In genomic region chr20:2801459-2801728, GRCh38 we compare ENCODE assay signal across 11 cellular contexts. TPM values are rescaled to one million over a fixed set of nuclear protein-coding genes. Genes with fewer than 3 reads are reported as not detected.
DNase-seq lines count a peak whose midpoint lies in the region; ATAC-seq and TF ChIP-seq lines count a peak whose summit lies in the region.
"Had no signal": no experiment of that assay in that cellular context is flagged by ENCODE, and none has a peak within 500 bp of the region (broad histone marks: within the 10 kb centered on the region; RNA-seq: fewer than 3 reads in every experiment).

No MANE protein-coding gene starts in this region.

- DNase-seq in activated CD8-positive, alpha-beta memory T cell treated with anti-CD3 and anti-CD28 coated beads, Interleukin-2, amount 10 ng/mL, durations not matched to agents 7 days and 5 days, result no peak
- DNase-seq in activated CD8-positive, alpha-beta memory T cell treated with anti-CD3 and anti-CD28 coated beads, Interleukin-2, amount 50 U/mL, for 48 hours, result no peak
- DNase-seq in NCI-H1105 treated with DMSO at 0.1 percent for 48 hours (lab: John Stamatoyannopoulos, UW) (peak; percentile 29), epithelial cell of proximal tubule (ENCODE audit: low read depth) (no peak), mucosa of descending colon (no peak), colonic mucosa (no peak)
- DNase-seq in stimulated activated naive CD8-positive, alpha-beta T cell treated with anti-CD3 and anti-CD28 coated beads, Interleukin-15, amount 100 ng/mL, for 72 hours, result no peak
- DNase-seq: activated effector memory CD4-positive, alpha-beta T cell treated with Interleukin-2 at 50 U/mL for 16 hours; SW 1271 had no signal

- H3K4me3 ChIP-seq in epithelial cell of proximal tubule (ENCODE audit: low read depth, low read length) (peak overlapping the region; percentile 11), mucosa of descending colon (no peak overlapping the region), colonic mucosa (no peak overlapping the region)

- CTCF ChIA-PET in activated CD8-positive, alpha-beta memory T cell treated with anti-CD3 and anti-CD28 coated beads, Interleukin-2, amount 10 ng/mL, durations not matched to agents 7 days and 5 days (lab: Charles Lee), result interaction anchor here (0.5 to 1.8 kb wide), 3 partner anchors 30 to 57 kb away, joined by 3 to 9 read pairs (median 3); no protein-coding TSS in a partner anchor

- H3K9me3 Mint-ChIP-seq in activated CD8-positive, alpha-beta memory T cell treated with anti-CD3 and anti-CD28 coated beads, Interleukin-2, amount 10 ng/mL, durations not matched to agents 7 days and 5 days (ENCODE audit: low read depth), result no peaks in the 10 kb centered on the region
- H3K9me3 Mint-ChIP-seq in stimulated activated naive CD8-positive, alpha-beta T cell treated with anti-CD3 and anti-CD28 coated beads, Interleukin-15, amount 100 ng/mL, for 72 hours, result no peaks in the 10 kb centered on the region

- H3K27me3 ChIP-seq in colonic mucosa, result peaks cover 50% of the 10 kb centered on the region

- no peak for TF ChIP-seq CTCF in epithelial cell of proximal tubule (conservative IDR thresholded peaks at IDR 0.05; ENCODE audit: low read depth, low read length)
- TF ChIP-seq CTCF in mucosa of descending colon (IDR thresholded peaks at IDR 0.05), result no peak
- no peak for TF ChIP-seq CTCF in colonic mucosa (IDR thresholded peaks at IDR 0.05)

- ATAC-seq in activated CD8-positive, alpha-beta memory T cell treated with anti-CD3 and anti-CD28 coated beads, Interleukin-2, amount 10 ng/mL, durations not matched to agents 7 days and 5 days, result no peak
- peak; percentile 2 for ATAC-seq in stimulated activated naive CD8-positive, alpha-beta T cell treated with anti-CD3 and anti-CD28 coated beads, Interleukin-15, amount 100 ng/mL, for 72 hours
- ATAC-seq in HG03565 (IDR thresholded peaks at IDR 0.05; ENCODE audit: unreplicated experiment), result no peak
- ATAC-seq in mucosa of descending colon, result no peak

- H3K27me3 Mint-ChIP-seq in activated CD8-positive, alpha-beta memory T cell treated with anti-CD3 and anti-CD28 coated beads, Interleukin-2, amount 10 ng/mL, durations not matched to agents 7 days and 5 days, result peaks cover 72% of the 10 kb centered on the region
- H3K27me3 Mint-ChIP-seq in stimulated activated naive CD8-positive, alpha-beta T cell treated with anti-CD3 and anti-CD28 coated beads, Interleukin-15, amount 100 ng/mL, for 72 hours, result peaks cover 88% of the 10 kb centered on the region

- no peaks in the 10 kb centered on the region for H3K9me3 ChIP-seq in mucosa of descending colon
- H3K9me3 ChIP-seq in colonic mucosa, result no peaks in the 10 kb centered on the region

- H3K4me1 Mint-ChIP-seq in activated CD8-positive, alpha-beta memory T cell treated with anti-CD3 and anti-CD28 coated beads, Interleukin-2, amount 10 ng/mL, durations not matched to agents 7 days and 5 days, result peaks cover 20% of the 10 kb centered on the region
- peaks cover 38% of the 10 kb centered on the region for H3K4me1 Mint-ChIP-seq in stimulated activated naive CD8-positive, alpha-beta T cell treated with anti-CD3 and anti-CD28 coated beads, Interleukin-15, amount 100 ng/mL, for 72 hours

- peaks cover 6% of the 10 kb centered on the region for H3K36me3 Mint-ChIP-seq in activated CD8-positive, alpha-beta memory T cell treated with anti-CD3 and anti-CD28 coated beads, Interleukin-2, amount 10 ng/mL, durations not matched to agents 7 days and 5 days

- H3K4me3 Mint-ChIP-seq in activated CD8-positive, alpha-beta memory T cell treated with anti-CD3 and anti-CD28 coated beads, Interleukin-2, amount 10 ng/mL, durations not matched to agents 7 days and 5 days, result peak overlapping the region; percentile 42
- H3K4me3 Mint-ChIP-seq in stimulated activated naive CD8-positive, alpha-beta T cell treated with anti-CD3 and anti-CD28 coated beads, Interleukin-15, amount 100 ng/mL, for 72 hours, result peak overlapping the region; percentile 84 to 90

- H3K4me1 ChIP-seq in mucosa of descending colon (ENCODE audit: low read depth), result peaks cover 18% of the 10 kb centered on the region
- peaks cover 4% of the 10 kb centered on the region for H3K4me1 ChIP-seq in colonic mucosa

- H3K27ac Mint-ChIP-seq in activated CD8-positive, alpha-beta memory T cell treated with anti-CD3 and anti-CD28 coated beads, Interleukin-2, amount 10 ng/mL, durations not matched to agents 7 days and 5 days, result no peak overlapping the region
- H3K27ac Mint-ChIP-seq in stimulated activated naive CD8-positive, alpha-beta T cell treated with anti-CD3 and anti-CD28 coated beads, Interleukin-15, amount 100 ng/mL, for 72 hours, result no peak overlapping the region

- H3K36me3 ChIP-seq in mucosa of descending colon (ENCODE audit: low read depth) (no peaks in the 10 kb centered on the region), colonic mucosa (no peaks in the 10 kb centered on the region)

- H3K9ac ChIP-seq in colonic mucosa (ENCODE audit: low read depth in 2 of 2, low read length in 2 of 2), result no peak overlapping the region
- H3K9ac ChIP-seq: parathyroid adenoma had no signal

- intact Hi-C loops in mucosa of descending colon (cut with DNase I, micrococcal nuclease), result no loop called here
- intact Hi-C loops in colonic mucosa (cut with DNase I), result no loop called here

- H3K27ac ChIP-seq in colonic mucosa, result no peak overlapping the region
- H3K27ac ChIP-seq: parathyroid adenoma had no signal

RNA-seq across cellular contexts. Expression of gene CPXM1, which starts 1.0 kb away (rescaled TPM):
- under 1 TPM; 0.35 to 0.68 TPM for total RNA-seq in activated CD8-positive, alpha-beta memory T cell treated with anti-CD3 and anti-CD28 coated beads, Interleukin-2, amount 10 ng/mL, durations not matched to agents 7 days and 5 days
- total RNA-seq in epithelial cell of proximal tubule, result 38.1 and 39.6 TPM in 2 replicates
- total RNA-seq in mucosa of descending colon, result 1 to 10 TPM in 2 of 3 donors, not detected in 1; 1.7 to 7.1 TPM
- total RNA-seq in colonic mucosa, result 1 to 10 TPM in 1 of 2 donors, under 1 TPM in 1; 0.98 to 1.1 TPM

RNA-seq across cellular contexts. Expression of gene C20orf141, which starts 13.4 kb away (rescaled TPM):
- not detected for total RNA-seq in activated CD8-positive, alpha-beta memory T cell treated with anti-CD3 and anti-CD28 coated beads, Interleukin-2, amount 10 ng/mL, durations not matched to agents 7 days and 5 days
- total RNA-seq in epithelial cell of proximal tubule (1.1 TPM in 1 of 2 replicates, not detected in the other), mucosa of descending colon (not detected), colonic mucosa (not detected)

RNA-seq across cellular contexts. Expression of gene TMEM239, which starts 14.8 kb away (rescaled TPM):
- not detected for total RNA-seq in activated CD8-positive, alpha-beta memory T cell treated with anti-CD3 and anti-CD28 coated beads, Interleukin-2, amount 10 ng/mL, durations not matched to agents 7 days and 5 days
- total RNA-seq in epithelial cell of proximal tubule, result not detected in 2 replicates
- total RNA-seq in mucosa of descending colon, result not detected
- not detected for total RNA-seq in colonic mucosa

RNA-seq across cellular contexts. Expression of gene PCED1A, which starts 39.1 kb away (rescaled TPM):
- total RNA-seq in activated CD8-positive, alpha-beta memory T cell treated with anti-CD3 and anti-CD28 coated beads, Interleukin-2, amount 10 ng/mL, durations not matched to agents 7 days and 5 days, result 10 to 100 TPM; 21.9 to 30.6 TPM
- total RNA-seq in epithelial cell of proximal tubule (12.2 and 37.5 TPM in 2 replicates), mucosa of descending colon (10 to 100 TPM; 21.1 to 35.0 (median 29.6) TPM), colonic mucosa (10 to 100 TPM; 21.7 to 24.8 TPM)

RNA-seq across cellular contexts. Expression of gene VPS16, which starts 39.2 kb away (rescaled TPM):
- 10 to 100 TPM; 49.2 to 64.9 TPM for total RNA-seq in activated CD8-positive, alpha-beta memory T cell treated with anti-CD3 and anti-CD28 coated beads, Interleukin-2, amount 10 ng/mL, durations not matched to agents 7 days and 5 days
- 18.1 and 19.2 TPM in 2 replicates for total RNA-seq in epithelial cell of proximal tubule
- total RNA-seq in mucosa of descending colon, result 10 to 100 TPM; 36.9 to 52.0 (median 38.5) TPM
- total RNA-seq in colonic mucosa, result 10 to 100 TPM; 35.7 to 40.5 TPM
